Comparison of ENCODE assay signal across 8 cellular contexts in the genomic region with DNA sequence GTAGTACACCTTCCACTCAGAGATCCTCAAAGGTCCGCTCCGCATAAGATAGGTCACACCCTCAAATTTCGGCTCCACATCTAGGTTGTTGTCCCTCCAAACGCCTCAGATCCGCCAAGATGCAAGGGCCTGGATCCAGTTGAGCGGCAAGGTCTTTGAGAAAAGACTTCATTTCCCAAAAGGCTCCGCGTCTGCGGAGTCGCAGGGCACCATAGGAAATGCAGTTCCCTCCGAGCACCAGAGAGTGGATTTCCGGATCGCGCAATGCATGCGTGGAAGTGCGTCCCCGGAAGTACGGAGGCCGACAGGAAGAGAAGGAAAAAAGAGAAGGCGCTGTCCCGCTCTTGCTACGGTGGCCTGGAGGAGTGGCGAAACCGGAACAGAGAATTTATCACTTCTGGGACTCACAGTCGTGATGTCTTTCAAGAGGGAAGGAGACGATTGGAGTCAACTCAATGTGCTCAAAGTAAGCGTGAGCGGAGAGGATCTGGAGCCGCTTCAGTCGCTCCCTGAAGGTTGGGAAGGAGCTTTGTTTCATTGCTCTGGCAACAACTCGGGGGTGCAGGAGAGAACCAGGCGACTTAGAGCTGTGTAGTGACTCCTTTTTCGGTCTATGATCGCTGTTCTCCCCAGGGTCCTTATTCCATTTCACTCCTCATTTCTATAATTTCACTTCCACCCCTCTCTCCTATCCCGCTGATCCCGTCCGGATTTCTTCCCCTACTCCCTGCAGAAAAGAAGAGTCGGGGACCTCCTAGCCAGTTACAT. TPM values are rescaled to one million over a fixed set of nuclear protein-coding genes. Genes with fewer than 3 reads are reported as not detected.
DNase-seq lines count a peak whose midpoint lies in the region; ATAC-seq, FAIRE-seq and TF ChIP-seq lines count a peak whose summit lies in the region.

A gene with protein sequence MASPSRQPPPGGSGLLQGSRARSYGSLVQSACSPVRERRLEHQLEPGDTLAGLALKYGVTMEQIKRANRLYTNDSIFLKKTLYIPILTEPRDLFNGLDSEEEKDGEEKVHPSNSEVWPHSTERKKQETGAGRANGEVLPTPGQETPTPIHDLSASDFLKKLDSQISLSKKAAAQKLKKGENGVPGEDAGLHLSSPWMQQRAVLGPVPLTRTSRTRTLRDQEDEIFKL (minus strand): TSS at position 165 of the 768 bp plus-strand sequence. CDS start 644 bp downstream, outside the sequence.
A gene with protein sequence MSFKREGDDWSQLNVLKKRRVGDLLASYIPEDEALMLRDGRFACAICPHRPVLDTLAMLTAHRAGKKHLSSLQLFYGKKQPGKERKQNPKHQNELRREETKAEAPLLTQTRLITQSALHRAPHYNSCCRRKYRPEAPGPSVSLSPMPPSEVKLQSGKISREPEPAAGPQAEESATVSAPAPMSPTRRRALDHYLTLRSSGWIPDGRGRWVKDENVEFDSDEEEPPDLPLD (plus strand): TSS at position 407 of the 768 bp plus-strand sequence. CDS start 9 bp downstream, at position 416.

- CTCF ChIA-PET in BJ (lab: Yijun Ruan, JAX): interaction anchor here (1.0 to 2.3 kb wide), 6 partner anchors 10 to 175 kb away, joined by 4 to 7 read pairs (median 5); partner anchors contain the start of gene TMOD4

- ATAC-seq in HG03457 (IDR thresholded peaks at IDR 0.05; ENCODE audit: unreplicated experiment): peak; percentile 63

- FAIRE-seq in colon (lab: Jason Lieb, UNC): peak; percentile 79

- POLR2A ChIA-PET in BJ (lab: Charles Lee): interaction anchor here (0.7 to 1.4 kb wide), 3 partner anchors 24 to 117 kb away, joined by 7 to 11 read pairs (median 8); partner anchors contain the start of gene VPS72

- H3K4me3 ChIP-seq in BJ (ENCODE audit: low read depth, low read length): peak within 1 kb of the TSS; percentile 80

- TF ChIP-seq CTCF in BJ (IDR thresholded peaks at IDR 0.05; ENCODE audit: insufficient read depth, low read depth, low read length): no peak

- H3K27me3 ChIP-seq in BJ (ENCODE audit: control insufficient read depth, insufficient read depth, low read length): no peaks in the 10 kb centered on the region

- peak; percentile 93 for DNase-seq in BJ (ENCODE audit: low read depth)
- DNase-seq in GM19240 (ENCODE audit: insufficient read length, low spot score): peak; percentile 91
- DNase-seq in NCI-H524 treated with DMSO at 0.1 percent for 48 hours (lab: John Stamatoyannopoulos, UW): peak; percentile 94
- DNase-seq in activated CD4-positive, alpha-beta T cell treated with anti-CD3 and anti-CD28 coated beads for 48 hours: peak; percentile 98
- DNase-seq in kidney tubule cell (ENCODE audit: low spot score): peak; percentile 99
- DNase-seq in stimulated activated CD4-positive, alpha-beta T cell treated with anti-CD3 and anti-CD28 coated beads, Interleukin-1b, Interleukin-23, amount 100 ng/mL, for 1 hour (ENCODE audit: low read depth in 2 of 2): peak; percentile 80 to 88

- peaks cover 11% of the 10 kb centered on the region for H3K36me3 ChIP-seq in BJ (ENCODE audit: control insufficient read depth, insufficient read depth, low read length)

RNA-seq across cellular contexts. Expression of the first gene that starts in this region (rescaled TPM):
- 8.5 and 10.2 TPM in 2 replicates for polyA plus RNA-seq in BJ (2011; rRNA removed)
- 5.4 and 8.4 TPM in 2 replicates for polyA minus RNA-seq in BJ (2011; rRNA and poly(A)+ RNA removed)

RNA-seq across cellular contexts. Expression of the second gene that starts in this region (rescaled TPM):
- 27.4 and 29.7 TPM in 2 replicates for polyA plus RNA-seq in BJ (2011; rRNA removed)
- polyA minus RNA-seq in BJ (2011; rRNA and poly(A)+ RNA removed): 15.1 and 17.9 TPM in 2 replicates

Comparison
In these comparisons a context has a peak if more than half of its experiments do, and no peak if none do; other contexts are left out.
1. Peak in every context shown above with its lines: DNase-seq, ATAC-seq and H3K4me3 ChIP-seq.